8 cellular contexts compared by ENCODE assay signal in the genomic region with DNA sequence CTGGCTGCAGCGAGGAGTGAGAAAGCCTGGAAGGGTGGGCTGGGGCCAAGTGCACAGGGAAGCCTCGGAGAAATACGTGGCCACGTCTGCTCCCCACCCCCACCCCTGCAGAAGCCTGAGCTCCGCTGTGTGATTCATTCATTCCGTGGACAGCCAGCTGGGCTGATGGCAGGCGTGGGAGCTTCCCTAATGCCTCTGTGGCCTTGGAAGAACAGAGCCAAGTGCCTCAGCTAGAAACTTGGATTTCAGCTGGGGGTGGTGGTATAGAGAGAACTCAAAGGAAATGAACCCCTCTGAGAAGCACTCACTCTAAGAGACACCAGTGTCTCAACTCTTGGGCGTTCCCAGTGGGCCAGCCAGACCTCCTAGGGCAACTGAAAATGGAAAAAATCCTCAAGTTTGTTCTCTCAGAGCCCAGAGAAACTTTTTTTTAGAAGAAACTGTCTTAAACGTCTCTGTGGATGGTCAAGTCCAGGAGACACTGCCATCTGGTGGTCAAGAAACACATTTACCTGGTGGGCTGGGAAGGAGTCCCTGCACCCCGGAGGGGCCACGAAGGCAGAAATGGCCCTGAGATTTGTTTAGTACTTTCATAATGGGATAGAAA. TPM values are rescaled to one million over a fixed set of nuclear protein-coding genes. Genes with fewer than 3 reads are reported as not detected.
A peak's percentile ranks its signal among the peaks of the same experiment; 100 is the strongest.
DNase-seq lines count a peak whose midpoint lies in the region; ATAC-seq lines count a peak whose summit lies in the region.

No MANE protein-coding gene starts in this region.

- no peaks in the 10 kb centered on the region for H3K9me3 ChIP-seq in esophagus (ENCODE audit: control insufficient read depth in 2 of 2, insufficient read depth in 1 of 2, low read depth in 1 of 2, low read length in 1 of 2)

- no peak overlapping the region for H3K4me3 ChIP-seq in esophagus (ENCODE audit: low read depth in 1 of 2, low read length in 2 of 2)

- H3K27me3 ChIP-seq in esophagus (ENCODE audit: control insufficient read depth in 1 of 2, insufficient read depth in 2 of 2, low read length in 2 of 2) = no peaks in the 10 kb centered on the region

- peaks cover 0 to 4% of the 10 kb centered on the region in 2 donors for H3K36me3 ChIP-seq in esophagus (ENCODE audit: control insufficient read depth in 2 of 2, insufficient read depth in 2 of 2, low read length in 1 of 2)

- peak; percentile 73 for DNase-seq in AG08396 (ENCODE audit: low spot score)
- DNase-seq in NCI-H345 treated with DMSO at 0.1 percent for 48 hours (lab: John Stamatoyannopoulos, UW; ENCODE audit: unreplicated experiment) = peak; percentile 61
- DNase-seq in activated T-cell treated with anti-CD3 and anti-CD28 coated beads for 24 hours (ENCODE audit: low read depth) = peak; percentile 23
- peak; percentile 96 for DNase-seq in myocyte (ENCODE audit: low read depth)
- peak; percentile 85 for DNase-seq in superior temporal gyrus (ENCODE audit: extremely low spot score)

- peaks cover 1 to 2% of the 10 kb centered on the region in 2 donors for H3K4me1 ChIP-seq in esophagus (ENCODE audit: control insufficient read depth in 2 of 2, insufficient read depth in 2 of 2, low read length in 1 of 2)

- peak overlapping the region; percentile 40 to 47 for H3K27ac ChIP-seq in esophagus (ENCODE audit: low read depth in 2 of 2, low read length in 1 of 2)

- 15 to 17% methylated on average over 11 of the region's 11 CpGs for WGBS in esophagus, 2 donors

- ATAC-seq in GM18517 (IDR thresholded peaks at IDR 0.05; ENCODE audit: unreplicated experiment) (peak; percentile 64), HG02973 (IDR thresholded peaks at IDR 0.05; ENCODE audit: unreplicated experiment) (peak; percentile 62)

RNA-seq across cellular contexts. Expression of a gene that starts 18.0 kb away (rescaled TPM):
- polyA plus RNA-seq in esophagus = 100 to 1,000 TPM in 1 of 2 donors, 10 to 100 TPM in 1; 77.3 to 108 TPM
- 43.8 and 55.9 TPM in 2 replicates for total RNA-seq in myocyte
- 270 TPM for polyA plus RNA-seq in myocyte (2012)

RNA-seq across cellular contexts. Expression of a gene that starts 31.3 kb away (rescaled TPM):
- 10 to 100 TPM; 15.5 to 33.1 TPM for polyA plus RNA-seq in esophagus
- 144 and 147 TPM in 2 replicates for total RNA-seq in myocyte
- 105 TPM for polyA plus RNA-seq in myocyte (2012)

RNA-seq across cellular contexts. Expression of a gene that starts 53.7 kb away (rescaled TPM):
- polyA plus RNA-seq in esophagus = 10 to 100 TPM; 12.1 to 52.5 TPM
- total RNA-seq in myocyte = 4,412 and 4,598 TPM in 2 replicates
- 20,698 TPM for polyA plus RNA-seq in myocyte (2012)

Comparison
In these comparisons a context has a peak if more than half of its experiments do, and no peak if none do; other contexts are left out.
1. DNase-seq: peak in every context shown above with its lines; median percentile 96 in myocyte; 85 in superior temporal gyrus; 73 in AG08396; 61 in NCI-H345 treated with DMSO at 0.1 percent for 48 hours; 23 in activated T-cell treated with anti-CD3 and anti-CD28 coated beads for 24 hours.